Comparison of ENCODE assay signal across 18 cellular contexts in the genomic region with DNA sequence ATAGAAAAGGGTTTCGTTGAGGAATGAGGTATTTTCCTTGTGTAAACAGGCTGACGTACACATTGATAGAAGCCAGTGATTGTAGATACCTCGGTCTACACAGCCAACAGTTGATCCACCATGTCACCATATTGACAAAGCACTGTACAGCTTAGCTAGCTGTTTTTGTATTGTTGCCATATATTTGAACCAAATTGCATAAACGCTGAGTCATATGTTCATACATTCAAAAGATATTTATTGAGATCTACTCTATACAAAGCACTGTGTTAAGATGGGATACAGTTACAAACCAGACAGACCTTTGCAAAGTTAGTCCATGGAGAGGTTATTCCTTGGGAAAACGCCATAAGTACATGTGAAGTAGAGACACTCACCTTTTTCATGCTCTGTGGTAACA.
"Had no signal": no experiment of that assay in that cellular context is flagged by ENCODE, and none has a peak within 500 bp of the region (broad histone marks: within the 10 kb centered on the region; RNA-seq: fewer than 3 reads in every experiment).

No MANE protein-coding gene starts in this region.

- H3K27ac ChIP-seq: cardiac muscle cell, esophagus muscularis mucosa, heart left ventricle, spleen, thoracic aorta, vagina had no signal

- H3K4me1 ChIP-seq: spleen, vagina had no signal

- H3K4me3 ChIP-seq: cardiac muscle cell, esophagus muscularis mucosa, heart left ventricle, spleen, thoracic aorta, vagina had no signal

- H3K36me3 ChIP-seq: cardiac muscle cell, esophagus muscularis mucosa, heart left ventricle, spleen, thoracic aorta, vagina had no signal

- ATAC-seq: heart left ventricle; left cardiac atrium; natural killer cell treated with Interleukin-12 subunit alpha and Interleukin-12 subunit beta and Interleukin-15 and Interleukin-18, amount 100 ng/mL, for 72 hours had no signal

- H3K27me3 ChIP-seq: cardiac muscle cell, esophagus muscularis mucosa, heart left ventricle, spleen, vagina had no signal

- H3K9me3 ChIP-seq: esophagus muscularis mucosa, heart left ventricle, spleen, thoracic aorta, vagina had no signal

- DNase-seq: activated naive CD4-positive, alpha-beta T cell; activated T-cell treated with anti-CD3 and anti-CD28 coated beads, Interleukin-2, amount 50 U/mL, for 24 hours; amniotic stem cell; dermis blood vessel endothelial cell; effector CD8-positive, alpha-beta T cell; heart left ventricle; islet precursor cell; left cardiac atrium; retina; spleen; stimulated activated CD4-positive, alpha-beta T cell treated with anti-CD3 and anti-CD28 coated beads, Interleukin-4, amount 100 ng/mL, for 1 hour; stimulated activated naive CD4-positive, alpha-beta T cell; T1000 had no signal
